Comparison of ENCODE assay signal across 11 cellular contexts in the genomic region with DNA sequence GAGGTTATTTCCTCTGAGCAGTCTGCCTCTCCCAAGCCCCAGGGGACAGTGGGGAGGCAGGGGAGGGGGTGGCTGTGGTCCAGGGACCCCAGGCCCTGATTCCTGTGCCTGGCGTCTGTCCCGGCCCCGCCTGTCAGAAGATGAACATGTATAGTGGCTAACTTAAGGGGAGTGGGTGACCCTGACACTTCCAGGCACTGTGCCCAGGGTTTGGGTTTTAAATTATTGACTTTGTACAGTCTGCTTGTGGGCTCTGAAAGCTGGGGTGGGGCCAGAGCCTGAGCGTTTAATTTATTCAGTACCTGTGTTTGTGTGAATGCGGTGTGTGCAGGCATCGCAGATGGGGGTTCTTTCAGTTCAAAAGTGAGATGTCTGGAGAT. TPM values are rescaled to one million over a fixed set of nuclear protein-coding genes. Genes with fewer than 3 reads are reported as not detected.
A peak's percentile ranks its signal among the peaks of the same experiment; 100 is the strongest.
DNase-seq lines count a peak whose midpoint lies in the region; ATAC-seq and TF ChIP-seq lines count a peak whose summit lies in the region.
"Had no signal": no experiment of that assay in that cellular context is flagged by ENCODE, and none has a peak within 500 bp of the region (broad histone marks: within the 10 kb centered on the region; RNA-seq: fewer than 3 reads in every experiment).

No MANE protein-coding gene starts in this region.

- peak overlapping the region; percentile 88 for H3K4me3 Mint-ChIP-seq in activated T-helper 1 cell treated with anti-CD3 and anti-CD28 coated beads, Interleukin-12 subunit alpha, Interleukin-12 subunit beta, Interleukin-2, Interleukin-4 antibody, amounts not matched to agents 30 ng/mL and 10 ng/mL and 1 ng/mL, durations not matched to agents 14 hours and 24 hours and 36 hours
- peak overlapping the region; percentile 85 for H3K4me3 Mint-ChIP-seq in stimulated activated memory B cell treated with anti-CD40 and anti-IgM and Interleukin-4, amounts not matched to agents 10 μg/mL and 1 μg/mL and 100 μg/mL, for 72 hours

- peaks cover 29% of the 10 kb centered on the region for H3K36me3 Mint-ChIP-seq in activated T-helper 1 cell treated with anti-CD3 and anti-CD28 coated beads, Interleukin-12 subunit alpha, Interleukin-12 subunit beta, Interleukin-2, Interleukin-4 antibody, amounts not matched to agents 30 ng/mL and 10 ng/mL and 1 ng/mL, durations not matched to agents 14 hours and 24 hours and 36 hours (ENCODE audit: low read depth)
- peaks cover 32% of the 10 kb centered on the region for H3K36me3 Mint-ChIP-seq in stimulated activated memory B cell treated with anti-CD40 and anti-IgM and Interleukin-4, amounts not matched to agents 10 μg/mL and 1 μg/mL and 100 μg/mL, for 72 hours

- H3K4me2 ChIP-seq in hepatocyte: peak overlapping the region; percentile 95

- peaks cover 31% of the 10 kb centered on the region for H3K4me1 Mint-ChIP-seq in activated T-helper 1 cell treated with anti-CD3 and anti-CD28 coated beads, Interleukin-12 subunit alpha, Interleukin-12 subunit beta, Interleukin-2, Interleukin-4 antibody, amounts not matched to agents 30 ng/mL and 10 ng/mL and 1 ng/mL, durations not matched to agents 14 hours and 24 hours and 36 hours (ENCODE audit: low read depth)
- peaks cover 67% of the 10 kb centered on the region for H3K4me1 Mint-ChIP-seq in stimulated activated memory B cell treated with anti-CD40 and anti-IgM and Interleukin-4, amounts not matched to agents 10 μg/mL and 1 μg/mL and 100 μg/mL, for 72 hours

- no peaks in the 10 kb centered on the region for H3K27me3 Mint-ChIP-seq in activated T-helper 1 cell treated with anti-CD3 and anti-CD28 coated beads, Interleukin-12 subunit alpha, Interleukin-12 subunit beta, Interleukin-2, Interleukin-4 antibody, amounts not matched to agents 30 ng/mL and 10 ng/mL and 1 ng/mL, durations not matched to agents 14 hours and 24 hours and 36 hours (ENCODE audit: insufficient read depth)
- no peaks in the 10 kb centered on the region for H3K27me3 Mint-ChIP-seq in stimulated activated memory B cell treated with anti-CD40 and anti-IgM and Interleukin-4, amounts not matched to agents 10 μg/mL and 1 μg/mL and 100 μg/mL, for 72 hours

- peak; percentile 45 for DNase-seq in NCI-H748 (lab: John Stamatoyannopoulos, UW; ENCODE audit: unreplicated experiment)
- no peak for DNase-seq in NCI-H748 treated with DMSO at 0.1 percent for 48 hours (lab: John Stamatoyannopoulos, UW)
- no peak for DNase-seq in activated T-helper 1 cell treated with anti-CD3 and anti-CD28 coated beads, Interleukin-12 subunit alpha, Interleukin-12 subunit beta, Interleukin-2, Interleukin-4 antibody, amounts not matched to agents 30 ng/mL and 10 ng/mL and 1 ng/mL, durations not matched to agents 14 hours and 24 hours and 36 hours (ENCODE audit: low spot score)
- no peak for DNase-seq in hepatocyte (ENCODE audit: low spot score)
- DNase-seq in HAP-1 (ENCODE audit: low spot score in 2 of 2): no peak
- DNase-seq in islet precursor cell: no peak
- DNase-seq: NCI-H1436 treated with DMSO at 0.1 percent for 48 hours; stimulated activated naive CD4-positive, alpha-beta T cell treated with Interleukin-2 at 50 U/mL for 16 hours had no signal

- H3K27ac Mint-ChIP-seq in activated T-helper 1 cell treated with anti-CD3 and anti-CD28 coated beads, Interleukin-12 subunit alpha, Interleukin-12 subunit beta, Interleukin-2, Interleukin-4 antibody, amounts not matched to agents 30 ng/mL and 10 ng/mL and 1 ng/mL, durations not matched to agents 14 hours and 24 hours and 36 hours: peak overlapping the region; percentile 84
- H3K27ac Mint-ChIP-seq in stimulated activated memory B cell treated with anti-CD40 and anti-IgM and Interleukin-4, amounts not matched to agents 10 μg/mL and 1 μg/mL and 100 μg/mL, for 72 hours: peak overlapping the region; percentile 92

- H3K27ac ChIP-seq in hepatocyte: peak overlapping the region; percentile 94

- no peak overlapping the region for H2AFZ ChIP-seq in hepatocyte

- H3K79me2 ChIP-seq in hepatocyte: peaks cover 35% of the 10 kb centered on the region

- peaks cover 49% of the 10 kb centered on the region for H3K4me1 ChIP-seq in hepatocyte (ENCODE audit: insufficient read depth)
- peaks cover 19% of the 10 kb centered on the region for H3K4me1 ChIP-seq in HAP-1

- intact Hi-C loops in activated T-helper 1 cell treated with anti-CD3 and anti-CD28 coated beads, Interleukin-12 subunit alpha, Interleukin-12 subunit beta, Interleukin-2, Interleukin-4 antibody, amounts not matched to agents 30 ng/mL and 10 ng/mL and 1 ng/mL, durations not matched to agents 14 hours and 24 hours and 36 hours (cut with micrococcal nuclease): loop anchor here (2.0 to 10.0 kb wide), 3 partner anchors 13 to 571 kb away; a partner anchor contains a TSS

- no peak overlapping the region for H3K4me3 ChIP-seq in hepatocyte
- no peak overlapping the region for H3K4me3 ChIP-seq in HAP-1

- in situ Hi-C loops in HAP-1 (cut with MboI; ENCODE audit: low sequenced_read_pairs): no loop called here

- WGBS in hepatocyte (ENCODE audit: low lambda C conversion rate, missing lambda C conversion rate): 73% methylated on average over 6 of the region's 6 CpGs

- peaks cover 43% of the 10 kb centered on the region for H4K20me1 ChIP-seq in hepatocyte (ENCODE audit: insufficient read depth, poor library complexity, severe bottlenecking)

- H3K9me3 ChIP-seq in hepatocyte (ENCODE audit: low read depth) (no peaks in the 10 kb centered on the region), HAP-1 (no peaks in the 10 kb centered on the region)

- TF ChIP-seq CTCF in hepatocyte (IDR thresholded peaks at IDR 0.05; ENCODE audit: poor library complexity): no peak

- ATAC-seq in stimulated activated memory B cell treated with anti-CD40 and anti-IgM and Interleukin-4, amounts not matched to agents 10 μg/mL and 1 μg/mL and 100 μg/mL, for 72 hours: no peak
- ATAC-seq in GM21737 (IDR thresholded peaks at IDR 0.05; ENCODE audit: unreplicated experiment): no peak

- H3K9me3 Mint-ChIP-seq in activated T-helper 1 cell treated with anti-CD3 and anti-CD28 coated beads, Interleukin-12 subunit alpha, Interleukin-12 subunit beta, Interleukin-2, Interleukin-4 antibody, amounts not matched to agents 30 ng/mL and 10 ng/mL and 1 ng/mL, durations not matched to agents 14 hours and 24 hours and 36 hours: no peaks in the 10 kb centered on the region
- no peaks in the 10 kb centered on the region for H3K9me3 Mint-ChIP-seq in stimulated activated memory B cell treated with anti-CD40 and anti-IgM and Interleukin-4, amounts not matched to agents 10 μg/mL and 1 μg/mL and 100 μg/mL, for 72 hours

- H3K27me3 ChIP-seq in hepatocyte: no peaks in the 10 kb centered on the region
- no peaks in the 10 kb centered on the region for H3K27me3 ChIP-seq in HAP-1 (ENCODE audit: low read depth)

- no peaks in the 10 kb centered on the region for H3K9me2 ChIP-seq in hepatocyte (replicated peaks; ENCODE audit: insufficient read depth)

- no peaks in the 10 kb centered on the region for H3K36me3 ChIP-seq in hepatocyte (replicated peaks; ENCODE audit: insufficient read depth, low read depth)
- H3K36me3 ChIP-seq in HAP-1 (replicated peaks): peaks cover 32% of the 10 kb centered on the region

RNA-seq across cellular contexts. Expression of a gene that starts 3.1 kb away (rescaled TPM):
- total RNA-seq in activated T-helper 1 cell treated with anti-CD3 and anti-CD28 coated beads, Interleukin-12 subunit alpha, Interleukin-12 subunit beta, Interleukin-2, Interleukin-4 antibody, amounts not matched to agents 30 ng/mL and 10 ng/mL and 1 ng/mL, durations not matched to agents 14 hours and 24 hours and 36 hours: 290 and 291 TPM in 2 replicates
- total RNA-seq in hepatocyte: 71.8 and 81.1 TPM in 2 replicates
- 131 and 138 TPM in 2 replicates for polyA plus RNA-seq in hepatocyte

RNA-seq across cellular contexts. Expression of a gene that starts 45.2 kb away (rescaled TPM):
- total RNA-seq in activated T-helper 1 cell treated with anti-CD3 and anti-CD28 coated beads, Interleukin-12 subunit alpha, Interleukin-12 subunit beta, Interleukin-2, Interleukin-4 antibody, amounts not matched to agents 30 ng/mL and 10 ng/mL and 1 ng/mL, durations not matched to agents 14 hours and 24 hours and 36 hours: 48.1 and 51.0 TPM in 2 replicates
- 61.9 and 79.7 TPM in 2 replicates for total RNA-seq in hepatocyte
- polyA plus RNA-seq in hepatocyte: 129 and 151 TPM in 2 replicates

RNA-seq across cellular contexts. Expression of a gene that starts 45.4 kb away (rescaled TPM):
- total RNA-seq in activated T-helper 1 cell treated with anti-CD3 and anti-CD28 coated beads, Interleukin-12 subunit alpha, Interleukin-12 subunit beta, Interleukin-2, Interleukin-4 antibody, amounts not matched to agents 30 ng/mL and 10 ng/mL and 1 ng/mL, durations not matched to agents 14 hours and 24 hours and 36 hours: 13.1 and 18.5 TPM in 2 replicates
- 22.4 and 30.8 TPM in 2 replicates for total RNA-seq in hepatocyte
- 62.6 and 69.6 TPM in 2 replicates for polyA plus RNA-seq in hepatocyte

RNA-seq across cellular contexts. Expression of a gene that starts 48.9 kb away (rescaled TPM):
- 0.05 TPM in 1 of 2 replicates, not detected in the other for total RNA-seq in activated T-helper 1 cell treated with anti-CD3 and anti-CD28 coated beads, Interleukin-12 subunit alpha, Interleukin-12 subunit beta, Interleukin-2, Interleukin-4 antibody, amounts not matched to agents 30 ng/mL and 10 ng/mL and 1 ng/mL, durations not matched to agents 14 hours and 24 hours and 36 hours
- not detected in 2 replicates for total RNA-seq in hepatocyte
- polyA plus RNA-seq in hepatocyte: not detected in 2 replicates
- total RNA-seq: lung microvascular endothelial cell had no signal
